32 cellular contexts compared by ENCODE assay signal in the genomic region with DNA sequence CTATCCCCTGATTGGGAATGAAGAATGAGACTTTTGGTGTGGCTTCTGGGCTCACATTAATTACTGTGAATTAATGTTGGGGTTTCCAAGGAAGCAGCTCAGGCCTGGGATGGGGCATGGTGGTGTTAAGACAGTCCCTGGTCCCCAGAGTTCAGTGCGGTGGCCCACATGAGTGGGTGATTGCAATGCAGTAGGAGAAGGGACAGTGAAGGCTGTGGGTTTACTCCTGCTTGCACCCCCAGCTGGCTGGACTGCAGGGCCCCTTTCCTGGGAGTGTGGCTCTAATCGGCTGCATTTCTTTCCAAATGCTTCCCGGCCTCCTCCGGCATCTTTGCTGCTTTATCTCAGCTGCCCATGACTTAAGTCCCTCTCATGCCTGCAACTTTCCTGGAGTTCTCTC. TPM values are rescaled to one million over a fixed set of nuclear protein-coding genes. Genes with fewer than 3 reads are reported as not detected.
"Had no signal": no experiment of that assay in that cellular context is flagged by ENCODE, and none has a peak within 500 bp of the region (broad histone marks: within the 10 kb centered on the region; RNA-seq: fewer than 3 reads in every experiment).

No MANE protein-coding gene starts in this region.

- H3K9me3 ChIP-seq: ascending aorta, esophagus squamous epithelium, gastroesophageal sphincter had no signal

- H3K9me3 Mint-ChIP-seq: activated CD4-positive, alpha-beta memory T cell treated with anti-CD3 and anti-CD28 coated beads for 36 hours; activated CD4-positive, alpha-beta T cell treated with anti-CD3 and anti-CD28 coated beads, Interleukin-2, amount 10 ng/mL, durations not matched to agents 24 days and 14 days; activated naive CD4-positive, alpha-beta T cell treated with anti-CD3 and anti-CD28 coated beads, Interleukin-2, amount 50 U/mL, for 72 hours; activated naive CD8-positive, alpha-beta T cell treated with anti-CD3 and anti-CD28 coated beads, Interleukin-2, amount 10 ng/mL, durations not matched to agents 7 days and 5 days; activated T-helper 1 cell treated with anti-CD3 and anti-CD28 coated beads, Interleukin-12 subunit alpha, Interleukin-12 subunit beta, Interleukin-2, Interleukin-4 antibody, amounts not matched to agents 30 ng/mL and 10 ng/mL and 1 ng/mL, durations not matched to agents 14 hours and 24 hours and 36 hours; activated T-helper 2 cell treated with anti-CD3 and anti-CD28 coated beads, Interferon-gamma antibody, Interleukin-2, Interleukin-4, amounts not matched to agents 10 μg/mL and 5 μg/mL and 100 μg/mL, durations not matched to agents 14 hours and 24 hours and 36 hours; effector memory CD8-positive, alpha-beta T cell had no signal

- H3K27me3 ChIP-seq: ascending aorta had no signal

- H3K27ac ChIP-seq: ascending aorta, epithelial cell of prostate, esophagus squamous epithelium, gastroesophageal sphincter had no signal

- H3K4me3 ChIP-seq: ascending aorta, esophagus squamous epithelium, gastroesophageal sphincter had no signal

- ATAC-seq: activated CD4-positive, alpha-beta T cell treated with anti-CD3 and anti-CD28 coated beads for 36 hours; activated CD8-positive, alpha-beta memory T cell treated with anti-CD3 and anti-CD28 coated beads, Interleukin-2, amount 10 ng/mL, durations not matched to agents 7 days and 5 days; activated CD8-positive, alpha-beta T cell treated with anti-CD3 and anti-CD28 coated beads, Interleukin-2, amount 10 ng/mL, durations not matched to agents 7 days and 5 days; activated naive CD4-positive, alpha-beta T cell treated with anti-CD3 and anti-CD28 coated beads, Interleukin-2, amount 50 U/mL, for 72 hours; effector memory CD8-positive, alpha-beta T cell; gastroesophageal sphincter had no signal

- H3K4me1 Mint-ChIP-seq: activated CD4-positive, alpha-beta T cell treated with anti-CD3 and anti-CD28 coated beads for 36 hours; activated CD4-positive, alpha-beta T cell treated with anti-CD3 and anti-CD28 coated beads, Interleukin-2, amount 10 ng/mL, durations not matched to agents 24 days and 14 days; activated CD8-positive, alpha-beta memory T cell treated with anti-CD3 and anti-CD28 coated beads, Interleukin-2, amount 10 ng/mL, durations not matched to agents 7 days and 5 days; activated naive CD4-positive, alpha-beta T cell treated with anti-CD3 and anti-CD28 coated beads, Interleukin-2, amount 10 ng/mL, durations not matched to agents 7 days and 5 days; activated naive CD8-positive, alpha-beta T cell treated with anti-CD3 and anti-CD28 coated beads, Interleukin-2, amount 10 ng/mL, durations not matched to agents 7 days and 5 days; brain had no signal

- H3K27me3 Mint-ChIP-seq: activated CD4-positive, alpha-beta memory T cell treated with anti-CD3 and anti-CD28 coated beads for 36 hours; activated CD4-positive, alpha-beta T cell treated with anti-CD3 and anti-CD28 coated beads for 36 hours; activated CD4-positive, alpha-beta T cell treated with anti-CD3 and anti-CD28 coated beads, Interleukin-2, amount 10 ng/mL, durations not matched to agents 24 days and 14 days; activated CD8-positive, alpha-beta memory T cell treated with anti-CD3 and anti-CD28 coated beads, Interleukin-2, amount 10 ng/mL, durations not matched to agents 7 days and 5 days; activated naive CD4-positive, alpha-beta T cell treated with anti-CD3 and anti-CD28 coated beads, Interleukin-2, amount 10 ng/mL, durations not matched to agents 7 days and 5 days; activated naive CD8-positive, alpha-beta T cell treated with anti-CD3 and anti-CD28 coated beads, Interleukin-2, amount 10 ng/mL, durations not matched to agents 7 days and 5 days had no signal

- H3K27ac Mint-ChIP-seq: activated CD4-positive, alpha-beta memory T cell treated with anti-CD3 and anti-CD28 coated beads for 36 hours; activated CD4-positive, alpha-beta T cell treated with anti-CD3 and anti-CD28 coated beads for 36 hours; activated CD4-positive, alpha-beta T cell treated with anti-CD3 and anti-CD28 coated beads, Interleukin-2, amount 10 ng/mL, durations not matched to agents 24 days and 14 days; activated CD8-positive, alpha-beta memory T cell treated with anti-CD3 and anti-CD28 coated beads, Interleukin-2, amount 10 ng/mL, durations not matched to agents 7 days and 5 days; activated CD8-positive, alpha-beta T cell treated with anti-CD3 and anti-CD28 coated beads, Interleukin-2, amount 10 ng/mL, durations not matched to agents 7 days and 5 days; activated naive CD4-positive, alpha-beta T cell treated with anti-CD3 and anti-CD28 coated beads, Interleukin-2, amount 10 ng/mL, durations not matched to agents 7 days and 5 days; activated naive CD4-positive, alpha-beta T cell treated with anti-CD3 and anti-CD28 coated beads, Interleukin-2, amount 50 U/mL, for 72 hours; activated naive CD8-positive, alpha-beta T cell treated with anti-CD3 and anti-CD28 coated beads, Interleukin-2, amount 10 ng/mL, durations not matched to agents 7 days and 5 days; activated T-helper 1 cell treated with anti-CD3 and anti-CD28 coated beads, Interleukin-12 subunit alpha, Interleukin-12 subunit beta, Interleukin-2, Interleukin-4 antibody, amounts not matched to agents 30 ng/mL and 10 ng/mL and 1 ng/mL, durations not matched to agents 14 hours and 24 hours and 36 hours; activated T-helper 2 cell treated with anti-CD3 and anti-CD28 coated beads, Interferon-gamma antibody, Interleukin-2, Interleukin-4, amounts not matched to agents 10 μg/mL and 5 μg/mL and 100 μg/mL, durations not matched to agents 14 hours and 24 hours and 36 hours; brain; effector memory CD8-positive, alpha-beta T cell had no signal

- DNase-seq: activated CD4-positive, alpha-beta memory T cell treated with anti-CD3 and anti-CD28 coated beads for 36 hours; activated CD4-positive, alpha-beta T cell treated with anti-CD3 and anti-CD28 coated beads for 36 hours; activated CD4-positive, alpha-beta T cell treated with anti-CD3 and anti-CD28 coated beads, Interleukin-2, amount 10 ng/mL, durations not matched to agents 24 days and 14 days; activated CD4-positive, CD25-positive, alpha-beta regulatory T cell; activated CD4-positive, CD25-positive, alpha-beta regulatory T cell treated with anti-CD3 and anti-CD28 coated beads, Interleukin-2, amount 50 U/mL, for 72 hours; activated CD8-positive, alpha-beta memory T cell treated with anti-CD3 and anti-CD28 coated beads, Interleukin-2, amount 10 ng/mL, durations not matched to agents 7 days and 5 days; activated CD8-positive, alpha-beta memory T cell treated with anti-CD3 and anti-CD28 coated beads, Interleukin-2, amount 50 U/mL, for 4 hours; activated CD8-positive, alpha-beta T cell treated with anti-CD3 and anti-CD28 coated beads, Interleukin-2, amount 10 ng/mL, durations not matched to agents 7 days and 5 days; activated effector memory CD4-positive, alpha-beta T cell treated with anti-CD3 and anti-CD28 coated beads, Interleukin-2, amount 50 U/mL, for 16 hours; activated naive CD4-positive, alpha-beta T cell treated with anti-CD3 and anti-CD28 coated beads, Interleukin-2, amount 10 ng/mL, durations not matched to agents 7 days and 5 days; activated naive CD8-positive, alpha-beta T cell treated with anti-CD3 and anti-CD28 coated beads, Interleukin-2, amount 10 ng/mL, durations not matched to agents 7 days and 5 days; activated T-cell treated with anti-CD3 and anti-CD28 coated beads, Interleukin-2, amount 50 U/mL, for 1 hour; activated T-cell treated with anti-CD3 and anti-CD28 coated beads, Interleukin-2, amount 50 U/mL, for 48 hours; caudate nucleus; cortex of kidney; dermis blood vessel endothelial cell; effector CD4-positive, alpha-beta T cell; effector memory CD8-positive, alpha-beta T cell; esophagus squamous epithelium; foreskin melanocyte; T-helper 2 cell had no signal

- H3K36me3 Mint-ChIP-seq: activated CD4-positive, alpha-beta memory T cell treated with anti-CD3 and anti-CD28 coated beads for 36 hours; activated CD8-positive, alpha-beta memory T cell treated with anti-CD3 and anti-CD28 coated beads, Interleukin-2, amount 10 ng/mL, durations not matched to agents 7 days and 5 days; activated naive CD4-positive, alpha-beta T cell treated with anti-CD3 and anti-CD28 coated beads, Interleukin-2, amount 10 ng/mL, durations not matched to agents 7 days and 5 days; activated naive CD4-positive, alpha-beta T cell treated with anti-CD3 and anti-CD28 coated beads, Interleukin-2, amount 50 U/mL, for 72 hours; activated naive CD8-positive, alpha-beta T cell treated with anti-CD3 and anti-CD28 coated beads, Interleukin-2, amount 10 ng/mL, durations not matched to agents 7 days and 5 days; brain had no signal

- H3K4me1 ChIP-seq: ascending aorta, gastroesophageal sphincter had no signal

- H3K36me3 ChIP-seq: ascending aorta, esophagus squamous epithelium, gastroesophageal sphincter had no signal

- H3K4me3 Mint-ChIP-seq: activated CD4-positive, alpha-beta memory T cell treated with anti-CD3 and anti-CD28 coated beads for 36 hours; activated CD4-positive, alpha-beta T cell treated with anti-CD3 and anti-CD28 coated beads for 36 hours; activated CD4-positive, alpha-beta T cell treated with anti-CD3 and anti-CD28 coated beads, Interleukin-2, amount 10 ng/mL, durations not matched to agents 24 days and 14 days; activated CD8-positive, alpha-beta memory T cell treated with anti-CD3 and anti-CD28 coated beads, Interleukin-2, amount 10 ng/mL, durations not matched to agents 7 days and 5 days; activated CD8-positive, alpha-beta T cell treated with anti-CD3 and anti-CD28 coated beads, Interleukin-2, amount 10 ng/mL, durations not matched to agents 7 days and 5 days; activated naive CD4-positive, alpha-beta T cell treated with anti-CD3 and anti-CD28 coated beads, Interleukin-2, amount 10 ng/mL, durations not matched to agents 7 days and 5 days; activated naive CD8-positive, alpha-beta T cell treated with anti-CD3 and anti-CD28 coated beads, Interleukin-2, amount 10 ng/mL, durations not matched to agents 7 days and 5 days; activated T-helper 1 cell treated with anti-CD3 and anti-CD28 coated beads, Interleukin-12 subunit alpha, Interleukin-12 subunit beta, Interleukin-2, Interleukin-4 antibody, amounts not matched to agents 30 ng/mL and 10 ng/mL and 1 ng/mL, durations not matched to agents 14 hours and 24 hours and 36 hours; brain; effector memory CD8-positive, alpha-beta T cell had no signal

RNA-seq across cellular contexts. Expression of gene GPR78, which starts 28.2 kb away (rescaled TPM):
- total RNA-seq: activated CD4-positive, alpha-beta memory T cell treated with anti-CD3 and anti-CD28 coated beads for 36 hours; activated CD4-positive, alpha-beta T cell treated with anti-CD3 and anti-CD28 coated beads for 36 hours; activated CD4-positive, alpha-beta T cell treated with anti-CD3 and anti-CD28 coated beads, Interleukin-2, amount 10 ng/mL, durations not matched to agents 24 days and 14 days; activated CD8-positive, alpha-beta memory T cell treated with anti-CD3 and anti-CD28 coated beads for 36 hours; activated CD8-positive, alpha-beta memory T cell treated with anti-CD3 and anti-CD28 coated beads, Interleukin-2, amount 10 ng/mL, durations not matched to agents 7 days and 5 days; activated CD8-positive, alpha-beta T cell treated with anti-CD3 and anti-CD28 coated beads, Interleukin-2, amount 10 ng/mL, durations not matched to agents 7 days and 5 days; activated naive CD8-positive, alpha-beta T cell treated with anti-CD3 and anti-CD28 coated beads, Interleukin-2, amount 10 ng/mL, durations not matched to agents 7 days and 5 days; activated T-helper 1 cell treated with anti-CD3 and anti-CD28 coated beads, Interleukin-12 subunit alpha, Interleukin-12 subunit beta, Interleukin-2, Interleukin-4 antibody, amounts not matched to agents 30 ng/mL and 10 ng/mL and 1 ng/mL, durations not matched to agents 14 hours and 24 hours and 36 hours; activated T-helper 2 cell treated with anti-CD3 and anti-CD28 coated beads, Interferon-gamma antibody, Interleukin-2, Interleukin-4, amounts not matched to agents 10 μg/mL and 5 μg/mL and 100 μg/mL, durations not matched to agents 14 hours and 24 hours and 36 hours; ascending aorta; dermis blood vessel endothelial cell; endothelial cell of umbilical vein; gastroesophageal sphincter; glomerular endothelial cell; T-helper 1 cell treated with Interleukin-12 subunit alpha and Interleukin-12 subunit beta and Interleukin-4 antibody, amounts not matched to agents 30 ng/mL and 1 ng/mL, for 36 hours had no signal
- polyA plus RNA-seq: endothelial cell of umbilical vein had no signal

RNA-seq across cellular contexts. Expression of gene CPZ, which starts 40.5 kb away (rescaled TPM):
- total RNA-seq: activated CD4-positive, alpha-beta memory T cell treated with anti-CD3 and anti-CD28 coated beads for 36 hours; activated CD4-positive, alpha-beta T cell treated with anti-CD3 and anti-CD28 coated beads for 36 hours; activated CD4-positive, alpha-beta T cell treated with anti-CD3 and anti-CD28 coated beads, Interleukin-2, amount 10 ng/mL, durations not matched to agents 24 days and 14 days; activated CD8-positive, alpha-beta memory T cell treated with anti-CD3 and anti-CD28 coated beads for 36 hours; activated CD8-positive, alpha-beta memory T cell treated with anti-CD3 and anti-CD28 coated beads, Interleukin-2, amount 10 ng/mL, durations not matched to agents 7 days and 5 days; activated naive CD4-positive, alpha-beta T cell treated with anti-CD3 and anti-CD28 coated beads, Interleukin-2, amount 50 U/mL, for 72 hours; activated naive CD8-positive, alpha-beta T cell treated with anti-CD3 and anti-CD28 coated beads, Interleukin-2, amount 10 ng/mL, durations not matched to agents 7 days and 5 days; activated T-helper 1 cell treated with anti-CD3 and anti-CD28 coated beads, Interleukin-12 subunit alpha, Interleukin-12 subunit beta, Interleukin-2, Interleukin-4 antibody, amounts not matched to agents 30 ng/mL and 10 ng/mL and 1 ng/mL, durations not matched to agents 14 hours and 24 hours and 36 hours; activated T-helper 2 cell treated with anti-CD3 and anti-CD28 coated beads, Interferon-gamma antibody, Interleukin-2, Interleukin-4, amounts not matched to agents 10 μg/mL and 5 μg/mL and 100 μg/mL, durations not matched to agents 14 hours and 24 hours and 36 hours; dermis blood vessel endothelial cell; endothelial cell of umbilical vein; T-helper 1 cell treated with Interleukin-12 subunit alpha and Interleukin-12 subunit beta and Interleukin-4 antibody, amounts not matched to agents 30 ng/mL and 1 ng/mL, for 36 hours had no signal
- polyA plus RNA-seq: endothelial cell of umbilical vein had no signal
